8 cellular contexts compared by ENCODE assay signal in genomic region chr5:178069909-178070308, GRCh38. TPM values are rescaled to one million over a fixed set of nuclear protein-coding genes. Genes with fewer than 3 reads are reported as not detected.
DNase-seq lines count a peak whose midpoint lies in the region; ATAC-seq and TF ChIP-seq lines count a peak whose summit lies in the region.

No MANE protein-coding gene starts in this region.

- H3K4me1 ChIP-seq in liver (ENCODE audit: control insufficient read depth in 4 of 4, insufficient read depth in 4 of 4, low read length in 3 of 4) (no peaks in the 10 kb centered on the region), psoas muscle (no peaks in the 10 kb centered on the region)

- H3K27ac ChIP-seq in liver (ENCODE audit: low read depth in 1 of 2, low read length in 2 of 2) (no peak overlapping the region), psoas muscle (no peak overlapping the region)

- no peak for TF ChIP-seq POLR2A in NB4 (IDR thresholded peaks at IDR 0.05; ENCODE audit: extremely low read depth, insufficient read length)

- intact Hi-C loops in psoas muscle (cut with DNase I) = no loop called here

- H3K27me3 ChIP-seq in liver (ENCODE audit: control insufficient read depth in 4 of 4, insufficient read depth in 4 of 4, low read length in 3 of 4) = peaks cover 0 to 2% (median 0%) of the 10 kb centered on the region in 4 donors
- peaks cover 0 to 17% (median 2%) of the 10 kb centered on the region in 3 donors for H3K27me3 ChIP-seq in psoas muscle (ENCODE audit: insufficient read depth in 3 of 3, low read length in 2 of 3)

- TF ChIP-seq CTCF in NB4 (IDR thresholded peaks at IDR 0.05; ENCODE audit: low read depth, low read length) (peak; percentile 68), liver (IDR thresholded peaks at IDR 0.05; ENCODE audit: low read depth, low read length, missing input control) (peak; percentile 17), psoas muscle (IDR thresholded peaks at IDR 0.05) (no peak)

- peak; percentile 6 to 19 for DNase-seq in activated CD4-positive, alpha-beta T cell treated with anti-CD3 and anti-CD28 coated beads for 24 hours (ENCODE audit: low read depth in 2 of 2)
- DNase-seq in activated CD4-positive, alpha-beta T cell treated with anti-CD3 and anti-CD28 coated beads, Interleukin-2, amount 50 U/mL, for 4 hours = no peak
- DNase-seq in NB4 (ENCODE audit: low read depth) = peak; percentile 77
- DNase-seq in activated T-cell treated with anti-CD3 and anti-CD28 coated beads for 4 hours = peak; percentile 13
- no peak for DNase-seq in psoas muscle
- no peak for DNase-seq in NCI-H187 treated with DMSO at 0.1 percent for 48 hours (lab: John Stamatoyannopoulos, UW)

- 42% methylated on average over 5 of the region's 5 CpGs for whole genome bisulfite sequencing in liver
- whole genome bisulfite sequencing in psoas muscle, 3 donors = 53 to 63% (median 62%) methylated on average over 5 of the region's 5 CpGs

- H3K4me3 ChIP-seq in NB4 (ENCODE audit: low read depth, low read length) (no peak overlapping the region), liver (ENCODE audit: low read depth in 1 of 3, low read length in 3 of 3) (no peak overlapping the region), psoas muscle (no peak overlapping the region)

- ATAC-seq in psoas muscle (no peak), HG02885 (IDR thresholded peaks at IDR 0.05; ENCODE audit: poor library complexity, unreplicated experiment) (no peak)

- TF ChIP-seq RAD21 in liver (IDR thresholded peaks at IDR 0.05) = peak; percentile 37 to 54

- H3K9me3 ChIP-seq in liver (ENCODE audit: control insufficient read depth in 4 of 4, low read length in 3 of 4) = no peaks in the 10 kb centered on the region
- no peaks in the 10 kb centered on the region for H3K9me3 ChIP-seq in psoas muscle

- no peaks in the 10 kb centered on the region for H3K36me3 ChIP-seq in liver (ENCODE audit: control insufficient read depth in 4 of 4, insufficient read depth in 3 of 4, low read depth in 1 of 4, low read length in 3 of 4)
- H3K36me3 ChIP-seq in psoas muscle (ENCODE audit: insufficient read depth in 1 of 2, low read depth in 1 of 2) = no peaks in the 10 kb centered on the region

- no peak overlapping the region for H3K9ac ChIP-seq in liver (ENCODE audit: low read depth in 1 of 2, low read length in 2 of 2)

TF ChIP-seq in liver, 16 proteins besides CTCF, POLR2A, EP300 and RAD21:
- TF ChIP-seq FOXA2 (IDR thresholded peaks at IDR 0.05) = no peak
- no peak for TF ChIP-seq FOXA1 (IDR thresholded peaks at IDR 0.05)
- TF ChIP-seq RXRA (IDR thresholded peaks at IDR 0.05) = no peak
- TF ChIP-seq HNF4G (IDR thresholded peaks at IDR 0.05) = no peak
- TF ChIP-seq JUND (IDR thresholded peaks at IDR 0.05) = no peak
- TF ChIP-seq, protein P1, sequence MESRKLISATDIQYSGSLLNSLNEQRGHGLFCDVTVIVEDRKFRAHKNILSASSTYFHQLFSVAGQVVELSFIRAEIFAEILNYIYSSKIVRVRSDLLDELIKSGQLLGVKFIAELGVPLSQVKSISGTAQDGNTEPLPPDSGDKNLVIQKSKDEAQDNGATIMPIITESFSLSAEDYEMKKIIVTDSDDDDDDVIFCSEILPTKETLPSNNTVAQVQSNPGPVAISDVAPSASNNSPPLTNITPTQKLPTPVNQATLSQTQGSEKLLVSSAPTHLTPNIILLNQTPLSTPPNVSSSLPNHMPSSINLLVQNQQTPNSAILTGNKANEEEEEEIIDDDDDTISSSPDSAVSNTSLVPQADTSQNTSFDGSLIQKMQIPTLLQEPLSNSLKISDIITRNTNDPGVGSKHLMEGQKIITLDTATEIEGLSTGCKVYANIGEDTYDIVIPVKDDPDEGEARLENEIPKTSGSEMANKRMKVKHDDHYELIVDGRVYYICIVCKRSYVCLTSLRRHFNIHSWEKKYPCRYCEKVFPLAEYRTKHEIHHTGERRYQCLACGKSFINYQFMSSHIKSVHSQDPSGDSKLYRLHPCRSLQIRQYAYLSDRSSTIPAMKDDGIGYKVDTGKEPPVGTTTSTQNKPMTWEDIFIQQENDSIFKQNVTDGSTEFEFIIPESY (IDR thresholded peaks at IDR 0.05) = no peak
- TF ChIP-seq NR2F2 (IDR thresholded peaks at IDR 0.05) = no peak
- no peak for TF ChIP-seq MAX (IDR thresholded peaks at IDR 0.05)
- no peak for TF ChIP-seq EGR1 (IDR thresholded peaks at IDR 0.05; ENCODE audit: low read depth in 2 of 2)
- TF ChIP-seq HNF4A (conservative IDR thresholded peaks at IDR 0.05) = no peak
- no peak for TF ChIP-seq GABPA (IDR thresholded peaks at IDR 0.05 in 1 of 2, conservative IDR thresholded peaks at IDR 0.05 in 1 of 2)
- TF ChIP-seq TAF1 (conservative IDR thresholded peaks at IDR 0.05) = no peak
- TF ChIP-seq SP1 (IDR thresholded peaks at IDR 0.05) = no peak
- no peak for TF ChIP-seq ATF3 (IDR thresholded peaks at IDR 0.05)
- TF ChIP-seq, protein P2, sequence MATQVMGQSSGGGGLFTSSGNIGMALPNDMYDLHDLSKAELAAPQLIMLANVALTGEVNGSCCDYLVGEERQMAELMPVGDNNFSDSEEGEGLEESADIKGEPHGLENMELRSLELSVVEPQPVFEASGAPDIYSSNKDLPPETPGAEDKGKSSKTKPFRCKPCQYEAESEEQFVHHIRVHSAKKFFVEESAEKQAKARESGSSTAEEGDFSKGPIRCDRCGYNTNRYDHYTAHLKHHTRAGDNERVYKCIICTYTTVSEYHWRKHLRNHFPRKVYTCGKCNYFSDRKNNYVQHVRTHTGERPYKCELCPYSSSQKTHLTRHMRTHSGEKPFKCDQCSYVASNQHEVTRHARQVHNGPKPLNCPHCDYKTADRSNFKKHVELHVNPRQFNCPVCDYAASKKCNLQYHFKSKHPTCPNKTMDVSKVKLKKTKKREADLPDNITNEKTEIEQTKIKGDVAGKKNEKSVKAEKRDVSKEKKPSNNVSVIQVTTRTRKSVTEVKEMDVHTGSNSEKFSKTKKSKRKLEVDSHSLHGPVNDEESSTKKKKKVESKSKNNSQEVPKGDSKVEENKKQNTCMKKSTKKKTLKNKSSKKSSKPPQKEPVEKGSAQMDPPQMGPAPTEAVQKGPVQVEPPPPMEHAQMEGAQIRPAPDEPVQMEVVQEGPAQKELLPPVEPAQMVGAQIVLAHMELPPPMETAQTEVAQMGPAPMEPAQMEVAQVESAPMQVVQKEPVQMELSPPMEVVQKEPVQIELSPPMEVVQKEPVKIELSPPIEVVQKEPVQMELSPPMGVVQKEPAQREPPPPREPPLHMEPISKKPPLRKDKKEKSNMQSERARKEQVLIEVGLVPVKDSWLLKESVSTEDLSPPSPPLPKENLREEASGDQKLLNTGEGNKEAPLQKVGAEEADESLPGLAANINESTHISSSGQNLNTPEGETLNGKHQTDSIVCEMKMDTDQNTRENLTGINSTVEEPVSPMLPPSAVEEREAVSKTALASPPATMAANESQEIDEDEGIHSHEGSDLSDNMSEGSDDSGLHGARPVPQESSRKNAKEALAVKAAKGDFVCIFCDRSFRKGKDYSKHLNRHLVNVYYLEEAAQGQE (IDR thresholded peaks at IDR 0.05) = no peak
- no peak for TF ChIP-seq YY1 (IDR thresholded peaks at IDR 0.05)
TF ChIP-seq in liver: peak in this region for 0.

RNA-seq across cellular contexts. Expression of gene N4BP3, which starts 43.4 kb away (rescaled TPM):
- total RNA-seq in liver (under 1 TPM; 0.08 to 0.28 TPM), psoas muscle (1 to 10 TPM; 1.6 to 3.7 (median 3.2) TPM)
- polyA plus RNA-seq in liver (under 1 TPM in 1 of 2 donors, not detected in 1; 0.06 TPM), psoas muscle (1 to 10 TPM; 2.2 to 4.0 (median 2.3) TPM)

Comparison
In these comparisons a context has a peak if more than half of its experiments do, and no peak if none do; other contexts are left out.
1. DNase-seq: peak in activated CD4-positive, alpha-beta T cell treated with anti-CD3 and anti-CD28 coated beads for 24 hours (2 of 2), NB4 (single experiment) and activated T-cell treated with anti-CD3 and anti-CD28 coated beads for 4 hours (single experiment); none in activated CD4-positive, alpha-beta T cell treated with anti-CD3 and anti-CD28 coated beads, Interleukin-2, amount 50 U/mL, for 4 hours (0 of 2), psoas muscle (0 of 2) and NCI-H187 treated with DMSO at 0.1 percent for 48 hours (single experiment).